ENCODE assay signal across 24 cellular contexts in genomic region chr15:99951471-99951870, GRCh38.
"Had no signal": no experiment of that assay in that cellular context is flagged by ENCODE, and none has a peak within 500 bp of the region (broad histone marks: within the 10 kb centered on the region; RNA-seq: fewer than 3 reads in every experiment).

No MANE protein-coding gene starts in this region.

- H3K27ac Mint-ChIP-seq: activated B cell treated with CpG ODN at 0.5 μM for 24 hours; activated naive CD4-positive, alpha-beta T cell treated with anti-CD3 and anti-CD28 coated beads for 36 hours; activated naive CD8-positive, alpha-beta T cell treated with anti-CD3 and anti-CD28 coated beads, Interleukin-2, amount 10 ng/mL, durations not matched to agents 7 days and 5 days; brain; dendritic cell treated with granulocyte-macrophage colony-stimulating factor and Interleukin-4, amounts not matched to agents 40 ng/mL and 50 ng/mL, for 4 days; natural killer cell; progenitor cell of endocrine pancreas; stimulated activated naive CD8-positive, alpha-beta T cell treated with anti-CD3 and anti-CD28 coated beads, Interleukin-15, Interleukin-2, amounts not matched to agents 100 ng/mL and 50 ng/mL, for 24 hours had no signal

- H3K27ac ChIP-seq: heart left ventricle, suprapubic skin, tibial nerve had no signal

- H3K36me3 ChIP-seq: heart left ventricle, suprapubic skin, tibial nerve had no signal

- H3K4me3 ChIP-seq: heart left ventricle, suprapubic skin, tibial nerve had no signal

- H3K36me3 Mint-ChIP-seq: activated naive CD8-positive, alpha-beta T cell treated with anti-CD3 and anti-CD28 coated beads, Interleukin-2, amount 10 ng/mL, durations not matched to agents 7 days and 5 days; brain had no signal

- H3K27me3 ChIP-seq: heart left ventricle, suprapubic skin, tibial nerve had no signal

- H3K4me3 Mint-ChIP-seq: activated B cell treated with CpG ODN at 0.5 μM for 24 hours; activated naive CD4-positive, alpha-beta T cell treated with anti-CD3 and anti-CD28 coated beads for 36 hours; activated naive CD8-positive, alpha-beta T cell treated with anti-CD3 and anti-CD28 coated beads, Interleukin-2, amount 10 ng/mL, durations not matched to agents 7 days and 5 days; activated T-cell treated with anti-CD3 and anti-CD28 coated beads, Interleukin-2, amount 50 U/mL, for 4 hours; brain; dendritic cell treated with granulocyte-macrophage colony-stimulating factor and Interleukin-4, amounts not matched to agents 40 ng/mL and 50 ng/mL, for 4 days; natural killer cell; stimulated activated naive CD8-positive, alpha-beta T cell treated with anti-CD3 and anti-CD28 coated beads, Interleukin-15, Interleukin-2, amounts not matched to agents 100 ng/mL and 50 ng/mL, for 24 hours had no signal

- H3K4me1 Mint-ChIP-seq: activated B cell treated with CpG ODN at 0.5 μM for 24 hours, natural killer cell had no signal

- H3K9me3 ChIP-seq: suprapubic skin had no signal

- H3K4me1 ChIP-seq: heart left ventricle, tibial nerve had no signal

- DNase-seq: activated B cell treated with CpG ODN at 0.5 μM for 24 hours; activated CD4-positive, alpha-beta T cell treated with anti-CD3 and anti-CD28 coated beads for 4 hours; activated CD4-positive, alpha-beta T cell treated with anti-CD3 and anti-CD28 coated beads, Interleukin-2, amount 50 U/mL, for 48 hours; activated effector memory CD4-positive, alpha-beta T cell treated with Interleukin-2 at 50 U/mL for 16 hours; activated naive CD4-positive, alpha-beta T cell treated with anti-CD3 and anti-CD28 coated beads for 36 hours; activated naive CD8-positive, alpha-beta T cell treated with anti-CD3 and anti-CD28 coated beads, Interleukin-2, amount 10 ng/mL, durations not matched to agents 7 days and 5 days; activated T-cell treated with anti-CD3 and anti-CD28 coated beads, Interleukin-2, amount 50 U/mL, for 4 hours; amniotic stem cell; caudate nucleus; effector CD4-positive, alpha-beta T cell; erythroblast; heart left ventricle; left ventricle myocardium superior; midbrain; natural killer cell; retina; stimulated activated CD4-positive, alpha-beta T cell treated with anti-CD3 and anti-CD28 coated beads, Interleukin-1b, Interleukin-23, amount 100 ng/mL, for 48 hours; T-helper 1 cell had no signal

- ATAC-seq: activated T-cell treated with anti-CD3 and anti-CD28 coated beads, Interleukin-2, amount 50 U/mL, for 4 hours; heart left ventricle; left ventricle myocardium superior; natural killer cell had no signal

- H3K27me3 Mint-ChIP-seq: activated naive CD8-positive, alpha-beta T cell treated with anti-CD3 and anti-CD28 coated beads, Interleukin-2, amount 10 ng/mL, durations not matched to agents 7 days and 5 days had no signal
